Comparison of ENCODE assay signal across 8 cellular contexts in genomic region chr2:240136013-240136670, GRCh38. TPM values are rescaled to one million over a fixed set of nuclear protein-coding genes. Genes with fewer than 3 reads are reported as not detected.
DNase-seq lines count a peak whose midpoint lies in the region; ATAC-seq, FAIRE-seq and TF ChIP-seq lines count a peak whose summit lies in the region.

Gene COPS9 (minus strand): TSS chr2:240136305. CDS start chr2:240136284, 21 bp downstream.

- H3K4me1 ChIP-seq in psoas muscle, result peaks cover 12% of the 10 kb centered on the region

- no peaks in the 10 kb centered on the region for H3K9me3 ChIP-seq in psoas muscle

- H3K27me3 ChIP-seq in psoas muscle (ENCODE audit: insufficient read depth in 3 of 3, low read length in 2 of 3), result no peaks in the 10 kb centered on the region

- DNase-seq in GM12892 (ENCODE audit: insufficient read length) (peak; percentile 98), NCI-H146 (lab: John Stamatoyannopoulos, UW) (peak; percentile 73), T-helper 2 cell (peak; percentile 67 to 91 (median 76)), amygdala (lab: John Stamatoyannopoulos, UW) (peak in 55 of 56 donors; percentile 24 to 90 (median 73)), left ventricle myocardium superior (peak; percentile 95), psoas muscle (peak; percentile 92 to 96), ureter (ENCODE audit: low spot score) (peak; percentile 84)

- intact Hi-C loops in left ventricle myocardium superior (cut with micrococcal nuclease), result no loop called here
- intact Hi-C loops in psoas muscle (cut with DNase I), result loop anchor here in 1 of 2 donors (10.0 kb wide), 1 partner anchor 201 kb away; no protein-coding TSS in a partner anchor

- FAIRE-seq in GM12892 (lab: Jason Lieb, UNC), result peak; percentile 85

- 0 to 1% (median 0%) methylated on average over 62 to 79 of the region's 79 CpGs for WGBS in psoas muscle, 3 donors

- peak within 1 kb of the TSS; percentile 99 for H3K4me3 ChIP-seq in psoas muscle

- peak; percentile 82; the same call in 1 of the 2 replicates for TF ChIP-seq POLR2A in GM12892 (IDR thresholded peaks at IDR 0.05; ENCODE audit: low read depth, low read length)

- peak within 1 kb of the TSS; percentile 86 for H3K27ac ChIP-seq in psoas muscle

- ATAC-seq in HG02798 (IDR thresholded peaks at IDR 0.05; ENCODE audit: poor library complexity, unreplicated experiment) (peak; percentile 93), left ventricle myocardium superior (peak; percentile 99), psoas muscle (peak; percentile 97 to 99 (median 98))

- no peak for TF ChIP-seq CTCF in psoas muscle (IDR thresholded peaks at IDR 0.05)

- peaks cover 2 to 28% of the 10 kb centered on the region in 2 donors for H3K36me3 ChIP-seq in psoas muscle (ENCODE audit: insufficient read depth in 1 of 2, low read depth in 1 of 2)

RNA-seq across cellular contexts. Expression of gene COPS9, which starts in this region (rescaled TPM):
- polyA plus RNA-seq in GM12892 (2012; ENCODE audit: missing spikeins), result 109 TPM
- total RNA-seq in left ventricle myocardium superior (204 TPM), psoas muscle (100 to 1,000 TPM; 136 to 214 (median 158) TPM), ureter (88.1 TPM)
- 100 to 1,000 TPM; 345 to 597 (median 427) TPM for polyA plus RNA-seq in psoas muscle

Comparison
In these comparisons a context has a peak if more than half of its experiments do, and no peak if none do; other contexts are left out.
1. Peak in every context shown above with its lines: DNase-seq, ATAC-seq, H3K4me3 ChIP-seq and H3K27ac ChIP-seq.